Comparison of ENCODE assay signal across 8 cellular contexts in the genomic region with DNA sequence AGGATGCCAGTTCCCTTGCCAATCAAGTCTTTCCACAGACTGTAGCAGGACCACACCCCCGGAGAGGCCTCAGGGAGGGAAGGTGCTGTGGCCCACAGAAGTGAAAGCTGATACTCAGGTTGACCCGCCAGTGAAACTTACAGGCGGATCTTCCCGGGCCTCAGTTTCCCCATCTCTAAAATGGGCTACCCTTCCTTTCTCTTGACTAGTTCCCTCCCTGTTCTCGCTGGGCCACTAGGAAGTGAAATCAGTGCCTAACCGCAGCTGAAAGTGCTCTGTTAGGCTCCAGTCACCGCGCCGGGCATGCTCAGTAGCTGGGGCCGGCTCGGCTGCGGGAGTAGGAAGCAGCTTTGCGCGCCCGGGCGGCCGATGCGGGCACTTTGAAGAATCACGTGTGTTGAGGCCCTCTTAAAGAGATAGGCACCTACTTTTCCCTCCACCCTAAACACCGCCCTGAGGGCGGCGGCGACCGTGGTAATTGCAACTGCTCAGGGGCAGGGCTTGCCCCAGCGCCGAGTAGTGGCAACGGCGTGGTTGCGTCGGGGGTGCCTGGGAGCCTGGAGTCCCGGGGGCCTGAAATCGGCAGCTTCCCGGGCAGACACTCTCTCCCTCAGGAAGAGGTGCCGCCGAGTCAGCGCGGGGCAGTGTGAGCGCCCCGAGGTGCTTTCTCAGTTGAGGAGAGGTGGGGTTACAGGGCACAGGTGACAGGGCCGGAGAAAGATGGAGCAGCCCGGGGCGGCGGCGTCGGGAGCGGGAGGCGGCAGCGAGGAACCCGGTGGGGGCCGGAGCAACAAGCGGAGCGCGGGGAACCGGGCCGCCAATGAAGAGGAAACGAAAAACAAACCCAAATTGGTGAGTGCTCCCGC. TPM values are rescaled to one million over a fixed set of nuclear protein-coding genes. Genes with fewer than 3 reads are reported as not detected.
DNase-seq lines count a peak whose midpoint lies in the region; ATAC-seq and TF ChIP-seq lines count a peak whose summit lies in the region.

A gene (plus strand): TSS at position 504 of the 866 bp plus-strand sequence.

- no peak within 1 kb of the TSS for H2BK12ac ChIP-seq in mesenchymal stem cell (ENCODE audit: low read length in 2 of 2)

- no peak within 1 kb of the TSS for H2AK5ac ChIP-seq in mesenchymal stem cell (ENCODE audit: low read length, severe bottlenecking)

- no peaks in the 10 kb centered on the region for H3K36me3 Mint-ChIP-seq in activated CD8-positive, alpha-beta T cell treated with anti-CD3 and anti-CD28 coated beads for 36 hours (ENCODE audit: low read depth)
- H3K36me3 Mint-ChIP-seq in effector memory CD8-positive, alpha-beta T cell (ENCODE audit: insufficient read depth) = peaks cover 3% of the 10 kb centered on the region

- WGBS in mesenchymal stem cell = 3% methylated on average over 37 of the region's 57 CpGs

- H3K9me3 Mint-ChIP-seq in activated CD8-positive, alpha-beta T cell treated with anti-CD3 and anti-CD28 coated beads for 36 hours = no peaks in the 10 kb centered on the region
- no peaks in the 10 kb centered on the region for H3K9me3 Mint-ChIP-seq in effector memory CD8-positive, alpha-beta T cell

- no peaks in the 10 kb centered on the region for H3K9me3 ChIP-seq in mesenchymal stem cell (ENCODE audit: control insufficient read depth, low read length)

- TF ChIP-seq CTCF in activated CD8-positive, alpha-beta T cell treated with anti-CD3 and anti-CD28 coated beads for 36 hours (IDR thresholded peaks at IDR 0.05) = no peak

- H3K4ac ChIP-seq in mesenchymal stem cell (ENCODE audit: low read depth in 1 of 2, low read length in 2 of 2) = peak within 1 kb of the TSS in 1 of 2 experiments; percentile 37

- peaks cover 29% of the 10 kb centered on the region for H3K4me1 Mint-ChIP-seq in activated CD8-positive, alpha-beta T cell treated with anti-CD3 and anti-CD28 coated beads for 36 hours (ENCODE audit: low read depth)
- peaks cover 3 to 12% of the 10 kb centered on the region in 2 donors for H3K4me1 Mint-ChIP-seq in effector memory CD8-positive, alpha-beta T cell (ENCODE audit: low read depth in 2 of 2)

- peak within 1 kb of the TSS; percentile 91 for H3K27ac Mint-ChIP-seq in activated CD8-positive, alpha-beta T cell treated with anti-CD3 and anti-CD28 coated beads for 36 hours
- H3K27ac Mint-ChIP-seq in effector memory CD8-positive, alpha-beta T cell = peak within 1 kb of the TSS; percentile 93 to 98

- H4K8ac ChIP-seq in mesenchymal stem cell (ENCODE audit: low read length) = peak within 1 kb of the TSS; percentile 19

- peak within 1 kb of the TSS; percentile 87 for H3K9ac ChIP-seq in mesenchymal stem cell (ENCODE audit: low read length)

- no peak within 1 kb of the TSS for H3K14ac ChIP-seq in mesenchymal stem cell (ENCODE audit: low read length in 2 of 2)

- H3K23ac ChIP-seq in mesenchymal stem cell (ENCODE audit: low read length in 2 of 2) = no peak within 1 kb of the TSS

- POLR2A ChIA-PET in activated CD8-positive, alpha-beta T cell treated with anti-CD3 and anti-CD28 coated beads for 36 hours (lab: Charles Lee) = no interaction called here

- peak; percentile 30 for DNase-seq in NCI-H1694 treated with DMSO at 0.1 percent for 48 hours (lab: John Stamatoyannopoulos, UW)
- DNase-seq in NCI-H1694 (lab: John Stamatoyannopoulos, UW) = no peak
- DNase-seq in NCI-H460 (ENCODE audit: extremely low read depth, low read depth) = peak; percentile 74
- DNase-seq in activated CD8-positive, alpha-beta T cell treated with anti-CD3 and anti-CD28 coated beads for 36 hours = peak; percentile 82
- peak; percentile 62 to 70 (median 67) for DNase-seq in effector memory CD8-positive, alpha-beta T cell
- DNase-seq in mesenchymal stem cell = peak; percentile 84
- DNase-seq in stimulated activated CD8-positive, alpha-beta memory T cell treated with anti-CD3 and anti-CD28 coated beads, Interleukin-12 subunit alpha, Interleukin-12 subunit beta, amount 100 ng/mL, for 1 hour (ENCODE audit: low read depth) = peak; percentile 51

- H3K4me1 ChIP-seq in mesenchymal stem cell (ENCODE audit: control insufficient read depth, insufficient read depth, low read depth, low read length) = no peaks in the 10 kb centered on the region

- intact Hi-C loops in activated CD8-positive, alpha-beta T cell treated with anti-CD3 and anti-CD28 coated beads for 36 hours (cut with micrococcal nuclease) = no loop called here

- H2AFZ ChIP-seq in mesenchymal stem cell (ENCODE audit: low read depth, low read length) = peak within 1 kb of the TSS; percentile 49

- H2BK15ac ChIP-seq in mesenchymal stem cell (ENCODE audit: low read depth, poor library complexity, severe bottlenecking) = peak within 1 kb of the TSS; percentile 69

- H3K18ac ChIP-seq in mesenchymal stem cell (ENCODE audit: low read depth in 1 of 2, low read length in 2 of 2) = peak within 1 kb of the TSS; percentile 44 to 62

- no peak within 1 kb of the TSS for H2BK5ac ChIP-seq in mesenchymal stem cell (ENCODE audit: low read depth, low read length, poor library complexity, severe bottlenecking)

- H3K27me3 ChIP-seq in mesenchymal stem cell (ENCODE audit: control insufficient read depth in 1 of 2, insufficient read depth in 1 of 2, low read length in 2 of 2) = peaks cover 0 to 6% of the 10 kb centered on the region in 2 experiments

- peak within 1 kb of the TSS; percentile 75 to 80 for H3K4me3 ChIP-seq in mesenchymal stem cell (ENCODE audit: insufficient read depth in 1 of 2, low read depth in 1 of 2, low read length in 2 of 2)

- H4K91ac ChIP-seq in mesenchymal stem cell (ENCODE audit: low read length) = no peak within 1 kb of the TSS

- no peaks in the 10 kb centered on the region for H3K36me3 ChIP-seq in mesenchymal stem cell (ENCODE audit: control insufficient read depth in 1 of 2, insufficient read depth in 2 of 2, low read depth in 1 of 2, low read length in 2 of 2)

- peak within 1 kb of the TSS; percentile 34 for H2BK120ac ChIP-seq in mesenchymal stem cell (ENCODE audit: low read depth, low read length)

- H3K79me1 ChIP-seq in mesenchymal stem cell (replicated peaks; ENCODE audit: low read length, poor library complexity, severe bottlenecking) = peaks cover 2% of the 10 kb centered on the region

- peak within 1 kb of the TSS; percentile 46 for H3K4me2 ChIP-seq in mesenchymal stem cell (ENCODE audit: low read length, poor library complexity, severe bottlenecking)

- CTCF ChIA-PET in activated CD8-positive, alpha-beta T cell treated with anti-CD3 and anti-CD28 coated beads for 36 hours (lab: Charles Lee) = no interaction called here

- H3K27me3 Mint-ChIP-seq in activated CD8-positive, alpha-beta T cell treated with anti-CD3 and anti-CD28 coated beads for 36 hours = no peaks in the 10 kb centered on the region
- no peaks in the 10 kb centered on the region for H3K27me3 Mint-ChIP-seq in effector memory CD8-positive, alpha-beta T cell

- ATAC-seq in HG02943 (IDR thresholded peaks at IDR 0.05; ENCODE audit: low read depth, unreplicated experiment) = peak; percentile 84
- peak; percentile 80 for ATAC-seq in activated CD8-positive, alpha-beta T cell treated with anti-CD3 and anti-CD28 coated beads for 36 hours
- peak; percentile 85 for ATAC-seq in effector memory CD8-positive, alpha-beta T cell (replicated peaks)

- peak within 1 kb of the TSS; percentile 91 for H3K4me3 Mint-ChIP-seq in activated CD8-positive, alpha-beta T cell treated with anti-CD3 and anti-CD28 coated beads for 36 hours
- H3K4me3 Mint-ChIP-seq in effector memory CD8-positive, alpha-beta T cell = peak within 1 kb of the TSS; percentile 98

- peak within 1 kb of the TSS; percentile 38 for H3K27ac ChIP-seq in mesenchymal stem cell (ENCODE audit: low read length, poor library complexity, severe bottlenecking)

RNA-seq across cellular contexts. Expression of the gene that starts here (rescaled TPM):
- 27.0 and 29.6 TPM in 2 replicates for total RNA-seq in NCI-H460 (2014; rRNA removed; shearing (Covaris generic))
- polyA plus RNA-seq in NCI-H460 (2014; cell fraction: nucleus; rRNA removed) = 4.7 and 5.6 TPM in 2 replicates
- 1 to 10 TPM; 8.1 to 8.5 TPM for total RNA-seq in activated CD8-positive, alpha-beta T cell treated with anti-CD3 and anti-CD28 coated beads for 36 hours
- polyA plus RNA-seq in mesenchymal stem cell (2013, experiment 1 of 2) = 10.8 TPM
- 10.4 TPM for polyA plus RNA-seq in mesenchymal stem cell (2013, experiment 2 of 2)
